ENCODE assay signal across 9 cellular contexts in the genomic region with DNA sequence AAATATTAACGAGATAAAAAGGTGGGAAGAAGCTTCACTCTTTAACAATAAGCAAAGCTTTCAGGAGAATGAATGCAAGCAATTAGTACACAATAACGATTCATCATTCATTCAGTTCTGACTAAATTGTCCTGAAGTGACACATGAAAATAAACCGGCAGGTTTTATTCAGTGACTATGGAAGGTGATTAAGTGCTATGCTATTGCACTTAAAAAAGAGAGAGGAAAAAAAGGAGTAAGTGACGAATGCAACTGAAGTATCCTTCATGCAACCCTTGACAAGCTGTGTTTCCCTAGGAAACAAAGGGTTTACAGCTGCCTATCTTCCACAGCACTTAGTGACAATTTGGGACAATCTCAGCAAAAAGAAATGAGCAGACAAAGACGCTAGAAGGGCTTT. TPM values are rescaled to one million over a fixed set of nuclear protein-coding genes. Genes with fewer than 3 reads are reported as not detected.
DNase-seq lines count a peak whose midpoint lies in the region; ATAC-seq and TF ChIP-seq lines count a peak whose summit lies in the region.
"Had no signal": no experiment of that assay in that cellular context is flagged by ENCODE, and none has a peak within 500 bp of the region (broad histone marks: within the 10 kb centered on the region; RNA-seq: fewer than 3 reads in every experiment).

No MANE protein-coding gene starts in this region.

- no peak overlapping the region for H3K27ac ChIP-seq in CD4-positive, alpha-beta T cell (ENCODE audit: low read depth, low read length)
- H3K27ac ChIP-seq in HUES64 (ENCODE audit: low read depth, low read length) (no peak overlapping the region), colonic mucosa (no peak overlapping the region)

- WGBS in HUES64, result 79% methylated on average over 4 of the region's 5 CpGs

- in situ Hi-C loops in astrocyte of the spinal cord (cut with HindIII; ENCODE audit: low sequenced_read_pairs), result no loop called here

- ATAC-seq in CD4-positive, alpha-beta T cell (ENCODE audit: poor library complexity), result no peak
- no peak for ATAC-seq in HG03097 (IDR thresholded peaks at IDR 0.05; ENCODE audit: low FRiP score, unreplicated experiment)

- H3K9ac ChIP-seq in HUES64 (ENCODE audit: low read depth, low read length) (no peak overlapping the region), colonic mucosa (ENCODE audit: low read depth in 2 of 2, low read length in 2 of 2) (no peak overlapping the region)

- H3K36me3 ChIP-seq in HUES64 (ENCODE audit: insufficient read depth, low read length) (peaks cover 18% of the 10 kb centered on the region), colonic mucosa (no peaks in the 10 kb centered on the region)

- H3K4me1 Mint-ChIP-seq in CD4-positive, alpha-beta T cell (ENCODE audit: low read depth), result peaks cover 36% of the 10 kb centered on the region
- peaks cover 15% of the 10 kb centered on the region for H3K4me1 Mint-ChIP-seq in mesothelial cell of epicardium

- H3K27me3 Mint-ChIP-seq in CD4-positive, alpha-beta T cell, result no peaks in the 10 kb centered on the region
- H3K27me3 Mint-ChIP-seq in mesothelial cell of epicardium (ENCODE audit: low read depth), result no peaks in the 10 kb centered on the region

- no peak for DNase-seq in CD4-positive, alpha-beta T cell
- DNase-seq in astrocyte of the spinal cord (ENCODE audit: low read depth, low spot score) (no peak), mesothelial cell of epicardium (ENCODE audit: low spot score in 2 of 2, unreplicated experiment in 2 of 2) (no peak), colonic mucosa (no peak), GM03348 (ENCODE audit: low spot score) (no peak), KG1 (lab: John Stamatoyannopoulos, UW) (no peak)
- DNase-seq: NCI-H2029 treated with DMSO at 0.1 percent for 48 hours had no signal

- no peak for TF ChIP-seq CTCF in CD4-positive, alpha-beta T cell (IDR thresholded peaks at IDR 0.05)
- TF ChIP-seq CTCF in astrocyte of the spinal cord (IDR thresholded peaks at IDR 0.05; ENCODE audit: low read depth, low read length), result no peak
- no peak for TF ChIP-seq CTCF in mesothelial cell of epicardium (IDR thresholded peaks at IDR 0.05; ENCODE audit: unreplicated experiment)
- TF ChIP-seq CTCF in colonic mucosa (IDR thresholded peaks at IDR 0.05), result no peak

- peaks cover 57% of the 10 kb centered on the region for H3K36me3 Mint-ChIP-seq in CD4-positive, alpha-beta T cell (ENCODE audit: low read depth)
- peaks cover 17% of the 10 kb centered on the region for H3K36me3 Mint-ChIP-seq in mesothelial cell of epicardium

- H3K4me3 Mint-ChIP-seq in CD4-positive, alpha-beta T cell, result peak overlapping the region; percentile 82
- H3K4me3 Mint-ChIP-seq in mesothelial cell of epicardium, result peak overlapping the region; percentile 72

- intact Hi-C loops in CD4-positive, alpha-beta T cell (cut with DNase I, micrococcal nuclease), result loop anchor here in 1 of 2 experiments (5.0 kb wide), 1 partner anchor 37 kb away; no protein-coding TSS in a partner anchor
- intact Hi-C loops in colonic mucosa (cut with DNase I), result no loop called here

- H3K27ac Mint-ChIP-seq in CD4-positive, alpha-beta T cell, result peak overlapping the region; percentile 96
- H3K27ac Mint-ChIP-seq in mesothelial cell of epicardium, result peak overlapping the region; percentile 58

- peaks cover 18% of the 10 kb centered on the region for H3K9me3 Mint-ChIP-seq in CD4-positive, alpha-beta T cell
- no peaks in the 10 kb centered on the region for H3K9me3 Mint-ChIP-seq in mesothelial cell of epicardium

- CTCF ChIA-PET in CD4-positive, alpha-beta T cell (lab: Charles Lee), result no interaction called here

- POLR2A ChIA-PET in CD4-positive, alpha-beta T cell (lab: Charles Lee), result interaction anchor here (0.6 kb wide), 1 partner anchor 72 kb away, joined by 3 read pairs; no protein-coding TSS in a partner anchor

- H3K27me3 ChIP-seq in CD4-positive, alpha-beta T cell (ENCODE audit: control insufficient read depth, insufficient read depth, low read length), result no peaks in the 10 kb centered on the region
- H3K27me3 ChIP-seq in HUES64 (ENCODE audit: insufficient read depth, low read length) (no peaks in the 10 kb centered on the region), colonic mucosa (no peaks in the 10 kb centered on the region)

- H3K9me3 ChIP-seq in CD4-positive, alpha-beta T cell (ENCODE audit: control insufficient read depth, low read length), result peaks cover 5% of the 10 kb centered on the region
- H3K9me3 ChIP-seq in HUES64 (ENCODE audit: insufficient read depth, low read depth, low read length) (no peaks in the 10 kb centered on the region), colonic mucosa (no peaks in the 10 kb centered on the region)

- H3K4me1 ChIP-seq in HUES64 (ENCODE audit: insufficient read depth, low read length), result peaks cover 5% of the 10 kb centered on the region; the same call in 1 of the 2 replicates
- peaks cover 3% of the 10 kb centered on the region for H3K4me1 ChIP-seq in colonic mucosa

- peak overlapping the region; percentile 59 for H3K4me3 ChIP-seq in HUES64 (ENCODE audit: low read length)
- H3K4me3 ChIP-seq in astrocyte of the spinal cord (ENCODE audit: low read depth, low read length), result peak overlapping the region; percentile 62
- no peak overlapping the region for H3K4me3 ChIP-seq in colonic mucosa

RNA-seq across cellular contexts. Expression of gene LIG4, which starts 1.4 kb away (rescaled TPM):
- 1 to 10 TPM; 1.5 to 1.6 TPM for total RNA-seq in CD4-positive, alpha-beta T cell
- polyA plus RNA-seq in HUES64 (2013, experiment 1 of 2), result 4.2 TPM
- 4.4 TPM for polyA plus RNA-seq in HUES64 (2013, experiment 2 of 2)
- total RNA-seq in mesothelial cell of epicardium (7.0 to 7.2 TPM (median 7.2 TPM) in 3 replicates), colonic mucosa (1 to 10 TPM; 7.2 to 9.8 TPM)

RNA-seq across cellular contexts. Expression of gene ABHD13, which starts 4.2 kb away (rescaled TPM):
- total RNA-seq in CD4-positive, alpha-beta T cell, result 10 to 100 TPM; 18.0 to 18.6 TPM
- 6.8 TPM for polyA plus RNA-seq in HUES64 (2013, experiment 1 of 2)
- 8.7 TPM for polyA plus RNA-seq in HUES64 (2013, experiment 2 of 2)
- total RNA-seq in mesothelial cell of epicardium (10.0 to 10.9 TPM (median 10.3 TPM) in 3 replicates), colonic mucosa (1 to 10 TPM; 5.9 to 9.6 TPM)

RNA-seq across cellular contexts. Expression of gene TNFSF13B, which starts 55.6 kb away (rescaled TPM):
- 1 to 10 TPM; 1.6 to 1.8 TPM for total RNA-seq in CD4-positive, alpha-beta T cell
- 0.15 TPM for polyA plus RNA-seq in HUES64 (2013, experiment 1 of 2)
- not detected for polyA plus RNA-seq in HUES64 (2013, experiment 2 of 2)
- 1.1 to 2.1 TPM (median 1.6 TPM) in 3 replicates for total RNA-seq in mesothelial cell of epicardium
- total RNA-seq in colonic mucosa, result 1 to 10 TPM; 2.9 to 4.6 TPM
